ENCODE assay signal across 20 cellular contexts in genomic region chr15:98689431-98689861, GRCh38. TPM values are rescaled to one million over a fixed set of nuclear protein-coding genes. Genes with fewer than 3 reads are reported as not detected.
DNase-seq lines count a peak whose midpoint lies in the region; ATAC-seq and TF ChIP-seq lines count a peak whose summit lies in the region.
"Had no signal": no experiment of that assay in that cellular context is flagged by ENCODE, and none has a peak within 500 bp of the region (broad histone marks: within the 10 kb centered on the region; RNA-seq: fewer than 3 reads in every experiment).

No MANE protein-coding gene starts in this region.

- H3K27ac ChIP-seq in mammary epithelial cell (ENCODE audit: insufficient read depth, low read depth, low read length), result no peak overlapping the region
- H3K27ac ChIP-seq: HL-60, parathyroid adenoma, WERI-Rb-1 had no signal

- dilution Hi-C loops in mammary epithelial cell (cut with HindIII; ENCODE audit: low sequenced_read_pairs), result no loop called here

- no peaks in the 10 kb centered on the region for H3K9me3 ChIP-seq in mammary epithelial cell (replicated peaks; ENCODE audit: insufficient read depth, low read length)

- H3K4me3 ChIP-seq in mammary epithelial cell (replicated peaks in 1 of 3; ENCODE audit: insufficient read depth in 1 of 3, low read depth in 2 of 3, low read length in 3 of 3), result no peak overlapping the region

- no peaks in the 10 kb centered on the region for H3K27me3 ChIP-seq in mammary epithelial cell (ENCODE audit: insufficient read depth, low read length)

- H3K9ac ChIP-seq in mammary epithelial cell (ENCODE audit: insufficient read depth, low read length), result no peak overlapping the region
- H3K9ac ChIP-seq: parathyroid adenoma had no signal

- in situ Hi-C loops in mammary epithelial cell (cut with MboI; ENCODE audit: low sequenced_read_pairs in 2 of 2), result no loop called here

- no peaks in the 10 kb centered on the region for H4K20me1 ChIP-seq in mammary epithelial cell (ENCODE audit: insufficient read depth, low read length)

- intact Hi-C loops in mammary epithelial cell (cut with micrococcal nuclease), result no loop called here

- CTCF ChIA-PET in mammary epithelial cell (lab: Charles Lee; ENCODE audit: low non-redundant PET), result no interaction called here

- 80% methylated on average over 5 of the region's 5 CpGs for WGBS in mammary epithelial cell (ENCODE audit: low coverage, missing lambda C conversion rate)

- no peaks in the 10 kb centered on the region for H3K36me3 ChIP-seq in mammary epithelial cell (ENCODE audit: insufficient read depth, low read length)
- H3K36me3 ChIP-seq: WERI-Rb-1 had no signal

- H3K79me2 ChIP-seq in mammary epithelial cell (ENCODE audit: insufficient read depth, low read length), result peaks cover 97% of the 10 kb centered on the region

- H3K4me2 ChIP-seq in mammary epithelial cell (ENCODE audit: insufficient read depth, low read depth, low read length), result no peak overlapping the region

- H2AFZ ChIP-seq in mammary epithelial cell (ENCODE audit: low read depth, low read length), result no peak overlapping the region
- H2AFZ ChIP-seq: parathyroid adenoma had no signal

- DNase-seq in AG20443 (ENCODE audit: low spot score) (peak; percentile 60), LHCN-M2 (ENCODE audit: low read depth) (peak; percentile 68), mammary epithelial cell (peak; percentile 52), kidney glomerular epithelial cell (lab: John Stamatoyannopoulos, UW) (peak; percentile 11), NOMO-1 treated with dmso at 0.1 percent for 144 hours (lab: John Stamatoyannopoulos, UW; ENCODE audit: unreplicated experiment) (no peak), mesenteric fat pad (ENCODE audit: low spot score) (no peak)
- DNase-seq: activated T-cell treated with anti-CD3 and anti-CD28 coated beads for 4 hours; amniotic stem cell; effector CD8-positive, alpha-beta T cell; mesendoderm; NCI-H1092 treated with DMSO at 0.1 percent for 48 hours; NCI-H510A treated with DMSO at 0.1 percent for 48 hours; SHP77; stimulated activated CD4-positive, alpha-beta T cell treated with anti-CD3 and anti-CD28 coated beads, Interleukin-1b, Interleukin-23, amount 100 ng/mL, for 48 hours; WERI-Rb-1 had no signal

- no peak for TF ChIP-seq CTCF in mammary epithelial cell (conservative IDR thresholded peaks at IDR 0.05 in 1 of 2, IDR thresholded peaks at IDR 0.05 in 1 of 2; ENCODE audit: extremely low read depth in 1 of 2, insufficient read depth in 1 of 2, low read depth in 1 of 2, low read length in 2 of 2)

- BruUV-seq in mammary epithelial cell (replicated peaks; lab: Mats Ljungman, UMichigan), result no TSS peak

- peaks cover 29% of the 10 kb centered on the region for H3K4me1 ChIP-seq in mammary epithelial cell (ENCODE audit: insufficient read depth, low read length)

- ATAC-seq in HG02623 (IDR thresholded peaks at IDR 0.05; ENCODE audit: unreplicated experiment) (no peak), GM18909 (IDR thresholded peaks at IDR 0.05; ENCODE audit: poor library complexity, unreplicated experiment) (no peak)
- ATAC-seq: stimulated activated memory B cell treated with anti-CD40 and anti-IgM and Interleukin-4, amounts not matched to agents 10 μg/mL and 1 μg/mL and 100 μg/mL, for 72 hours had no signal

RNA-seq across cellular contexts. Expression of gene IGF1R, which starts 41.1 kb away (rescaled TPM):
- 8.5 and 8.8 TPM in 2 replicates for total RNA-seq in LHCN-M2 (2014; rRNA removed)
- polyA plus RNA-seq in LHCN-M2 (2012), result 19.5 TPM
- 10 to 100 TPM; 42.3 to 60.3 TPM for total RNA-seq in mammary epithelial cell
- polyA plus RNA-seq in mammary epithelial cell, result 20.7 TPM
- polyA minus RNA-seq in mammary epithelial cell, result 117 TPM
- total RNA-seq in mesenteric fat pad, result 29.2 TPM

Comparison
In these comparisons a context has a peak if more than half of its experiments do, and no peak if none do; other contexts are left out.
1. DNase-seq: peak in AG20443 (single experiment), LHCN-M2 (single experiment), mammary epithelial cell (single experiment) and kidney glomerular epithelial cell (single experiment); none in NOMO-1 treated with dmso at 0.1 percent for 144 hours (single experiment) and mesenteric fat pad (single experiment).